27 cellular contexts compared by ENCODE assay signal in genomic region chr5:76755779-76756637, GRCh38. TPM values are rescaled to one million over a fixed set of nuclear protein-coding genes. Genes with fewer than 3 reads are reported as not detected.
DNase-seq lines count a peak whose midpoint lies in the region; ATAC-seq and TF ChIP-seq lines count a peak whose summit lies in the region.
"Had no signal": no experiment of that assay in that cellular context is flagged by ENCODE, and none has a peak within 500 bp of the region (broad histone marks: within the 10 kb centered on the region; RNA-seq: fewer than 3 reads in every experiment).

No MANE protein-coding gene starts in this region.

- peak overlapping the region; percentile 55 for H3K27ac Mint-ChIP-seq in Caco-2 (ENCODE audit: unreplicated experiment)
- H3K27ac Mint-ChIP-seq: CD8-positive, alpha-beta T cell; IgD-negative memory B cell had no signal

- POLR2A ChIA-PET in Caco-2 (lab: Charles Lee) (interaction anchor here (0.6 kb wide), 1 partner anchor 12 kb away, joined by 7 read pairs; no protein-coding TSS in a partner anchor), HCT116 (lab: Charles Lee) (no interaction called here)

- no peaks in the 10 kb centered on the region for H3K9me3 Mint-ChIP-seq in Caco-2 (ENCODE audit: unreplicated experiment)
- H3K9me3 Mint-ChIP-seq: CD8-positive, alpha-beta T cell had no signal

- no peak overlapping the region for H4K8ac ChIP-seq in neuronal stem cell (ENCODE audit: low read depth, low read length)

- H3K79me1 ChIP-seq in neuronal stem cell (ENCODE audit: low read depth, low read length): no peaks in the 10 kb centered on the region

- H3K14ac ChIP-seq in neuronal stem cell (ENCODE audit: low read length): no peak overlapping the region

- no peak overlapping the region for H3K18ac ChIP-seq in neuronal stem cell (ENCODE audit: low read length)

- no peak overlapping the region for H4K91ac ChIP-seq in neuronal stem cell (ENCODE audit: low read depth, low read length, poor library complexity)

- H3K4ac ChIP-seq in neuronal stem cell (ENCODE audit: low read length): no peak overlapping the region

- peaks cover 29% of the 10 kb centered on the region for H3K4me1 ChIP-seq in Caco-2
- peaks cover 0 to 11% of the 10 kb centered on the region in 2 experiments; a peak in 1 of 4 replicates for H3K4me1 ChIP-seq in HCT116 (ENCODE audit: control insufficient read depth in 1 of 2, insufficient read depth in 2 of 2, low read length in 2 of 2)
- peaks cover 0 to 2% of the 10 kb centered on the region in 2 donors for H3K4me1 ChIP-seq in neuronal stem cell (ENCODE audit: control insufficient read depth in 2 of 2, insufficient read depth in 1 of 2, low read depth in 1 of 2, low read length in 2 of 2)
- H3K4me1 ChIP-seq in BE2C: no peaks in the 10 kb centered on the region

- 0 out of 2 replicates have a peak overlapping the region, but pooled peaks have one; percentile 13 for H3K4me3 ChIP-seq in Caco-2 (ENCODE audit: low read depth, low read length)
- no peak overlapping the region for H3K4me3 ChIP-seq in HCT116 (replicated peaks in 1 of 2; ENCODE audit: low read depth in 1 of 2, low read length in 2 of 2)
- H3K4me3 ChIP-seq in neuronal stem cell (ENCODE audit: low read length in 2 of 2): no peak overlapping the region
- no peak overlapping the region for H3K4me3 ChIP-seq in BE2C (ENCODE audit: low read depth, low read length)
- H3K4me3 ChIP-seq: A549, GM12878 had no signal

- intact Hi-C loops in Caco-2 (cut with micrococcal nuclease; ENCODE audit: unreplicated experiment): loop anchor here (1.0 to 5.0 kb wide), 2 partner anchors 18 to 39 kb away; partner anchors contain the start of gene F2R
- intact Hi-C loops in HCT116 (cut with micrococcal nuclease): no loop called here

- peak overlapping the region; percentile 60 for H3K4me3 Mint-ChIP-seq in Caco-2 (ENCODE audit: unreplicated experiment)
- H3K4me3 Mint-ChIP-seq: CD8-positive, alpha-beta T cell; IgD-negative memory B cell had no signal

- BruUV-seq in Caco-2 (replicated peaks; lab: Mats Ljungman, UMichigan) (no TSS peak), HCT116 (replicated peaks; lab: Mats Ljungman, UMichigan) (no TSS peak)

- TF ChIP-seq RAD21 in HCT116 (IDR thresholded peaks at IDR 0.05; ENCODE audit: low read depth): no peak

- no peak overlapping the region for H2BK15ac ChIP-seq in neuronal stem cell (ENCODE audit: low read length)

- H3K4me2 ChIP-seq in HCT116 (ENCODE audit: low read length): no peak overlapping the region
- no peak overlapping the region for H3K4me2 ChIP-seq in neuronal stem cell (ENCODE audit: insufficient read depth, low read length, poor library complexity, severe bottlenecking)
- H3K4me2 ChIP-seq: A549, SK-N-SH had no signal

- H3K36me3 Mint-ChIP-seq in Caco-2 (ENCODE audit: insufficient read depth, unreplicated experiment): peaks cover 6% of the 10 kb centered on the region
- H3K36me3 Mint-ChIP-seq: CD8-positive, alpha-beta T cell; IgD-negative memory B cell had no signal

- H3K9me3 ChIP-seq in Caco-2: no peaks in the 10 kb centered on the region
- no peaks in the 10 kb centered on the region for H3K9me3 ChIP-seq in HCT116 (ENCODE audit: control insufficient read depth in 1 of 2, insufficient read depth in 1 of 2, low read depth in 1 of 2, low read length in 2 of 2)
- H3K9me3 ChIP-seq in neuronal stem cell (replicated peaks in 1 of 2; ENCODE audit: control insufficient read depth in 2 of 2, insufficient read depth in 1 of 2, low read depth in 1 of 2, low read length in 2 of 2): peaks cover 0 to 1% of the 10 kb centered on the region in 2 donors
- no peaks in the 10 kb centered on the region for H3K9me3 ChIP-seq in BE2C
- H3K9me3 ChIP-seq: A549, SK-N-SH had no signal

- TF ChIP-seq CTCF in Caco-2 (IDR thresholded peaks at IDR 0.05; ENCODE audit: insufficient read depth in 1 of 2, low read depth in 1 of 2, low read length in 1 of 2, severe bottlenecking in 1 of 2, unreplicated experiment in 1 of 2) (no peak), HCT116 (IDR thresholded peaks at IDR 0.05 in 2 of 3, conservative IDR thresholded peaks at IDR 0.05 in 1 of 3; ENCODE audit: borderline replicate concordance in 1 of 3, insufficient read depth in 1 of 3, low read depth in 2 of 3, low read length in 2 of 3) (no peak), BE2C (IDR thresholded peaks at IDR 0.05; ENCODE audit: low read depth, low read length) (no peak)

- no peak overlapping the region for H3K23ac ChIP-seq in neuronal stem cell (ENCODE audit: low read depth, low read length, poor library complexity)

- H3K9ac ChIP-seq in HCT116 (ENCODE audit: low read length): no peak overlapping the region
- no peak overlapping the region for H3K9ac ChIP-seq in neuronal stem cell (ENCODE audit: low read depth, low read length, poor library complexity)
- H3K9ac ChIP-seq: SK-N-SH had no signal

- no peak overlapping the region for H2AK5ac ChIP-seq in neuronal stem cell (ENCODE audit: low read depth, low read length)

- H2BK5ac ChIP-seq in neuronal stem cell (ENCODE audit: low read length): no peak overlapping the region

- no peak overlapping the region for H2BK12ac ChIP-seq in neuronal stem cell (ENCODE audit: low read length)

- H4K20me1 ChIP-seq in HCT116 (ENCODE audit: insufficient read depth): no peaks in the 10 kb centered on the region

- CTCF ChIA-PET in Caco-2 (lab: Charles Lee): interaction anchor here (0.9 to 1.5 kb wide), 2 partner anchors 19 to 60 kb away, joined by 4 to 7 read pairs; no protein-coding TSS in a partner anchor
- CTCF ChIA-PET in HCT116 (lab: Charles Lee): interaction anchor here (1.7 kb wide), 1 partner anchor 19 kb away, joined by 4 read pairs; no protein-coding TSS in a partner anchor

- ATAC-seq in HCT116 (no peak), left lobe of liver (peak; percentile 75), HG03159 (IDR thresholded peaks at IDR 0.05; ENCODE audit: unreplicated experiment) (no peak)
- ATAC-seq: CD8-positive, alpha-beta T cell; GM12878; PC-3 had no signal

- no peak overlapping the region for H3K27ac ChIP-seq in HCT116 (ENCODE audit: low read depth, low read length)
- H3K27ac ChIP-seq in neuronal stem cell (replicated peaks; ENCODE audit: low read length): no peak overlapping the region
- H3K27ac ChIP-seq: A549 had no signal

- RAD21 ChIA-PET in HCT116 (lab: Charles Lee; ENCODE audit: low non-redundant PET in 1 of 2, low total read pairs in 2 of 2, uncharacterized antibody in 2 of 2, unreplicated experiment in 2 of 2): no interaction called here

- WGBS in neuronal stem cell (ENCODE audit: extremely low coverage in 2 of 2, insufficient read length in 2 of 2, insufficient replicate concordance in 1 of 2), 2 donors: no CpG with 5 or more reads among the region's 11 CpGs

- no peaks in the 10 kb centered on the region for H3K79me2 ChIP-seq in HCT116 (ENCODE audit: insufficient read depth, low read length)

- H2BK120ac ChIP-seq in neuronal stem cell (ENCODE audit: low read depth, low read length): no peak overlapping the region

- H3K4me1 Mint-ChIP-seq in Caco-2 (ENCODE audit: low read depth, unreplicated experiment): peaks cover 14% of the 10 kb centered on the region
- H3K4me1 Mint-ChIP-seq: IgD-negative memory B cell had no signal

- DNase-seq in Caco-2 (peak; percentile 57 to 61), HCT116 (ENCODE audit: low read depth, low spot score) (no peak), left lobe of liver (ENCODE audit: low spot score) (no peak), neuronal stem cell (ENCODE audit: low spot score) (no peak), BE2C (no peak)
- DNase-seq in activated CD4-positive, CD25-positive, alpha-beta regulatory T cell treated with anti-CD3 and anti-CD28 coated beads, Interleukin-2, amount 50 U/mL, for 72 hours: no peak
- DNase-seq: DMS 273 treated with DMSO at 0.1 percent for 48 hours; DMS79; EL; GDM1; NCI-H1092; NCI-H1417 treated with DMSO at 0.1 percent for 48 hours; NCI-H1694 treated with DMSO at 0.1 percent for 48 hours; NCI-H2081 treated with DMSO at 0.1 percent for 48 hours; NCI-H2171; NCI-H345; NCI-H524; NCI-H748 treated with DMSO at 0.1 percent for 48 hours; NK-92 treated with Interleukin-12 subunit alpha and Interleukin-12 subunit beta, amount 100 ng/mL, for 24 hours; PC-3; SK-N-SH; SW 1271 had no signal

- H3K27me3 Mint-ChIP-seq in Caco-2 (ENCODE audit: insufficient read depth, unreplicated experiment): no peaks in the 10 kb centered on the region

- no peak for TF ChIP-seq POLR2A in HCT116 (IDR thresholded peaks at IDR 0.05; ENCODE audit: borderline replicate concordance, extremely low read depth, insufficient read depth, insufficient read length)

- H3K9me2 ChIP-seq in HCT116 (ENCODE audit: insufficient read depth): 0 out of 2 replicates have a peak, but pooled peaks cover 2% of the 10 kb centered on the region
- H3K9me2 ChIP-seq: SK-N-SH had no signal

- H3K27me3 ChIP-seq in Caco-2 (replicated peaks; ENCODE audit: control insufficient read depth, insufficient read depth, low read length): no peaks in the 10 kb centered on the region
- no peaks in the 10 kb centered on the region for H3K27me3 ChIP-seq in HCT116 (ENCODE audit: insufficient read depth, low read length)
- no peaks in the 10 kb centered on the region for H3K27me3 ChIP-seq in neuronal stem cell (ENCODE audit: control insufficient read depth in 3 of 3, insufficient read depth in 3 of 3, low read depth in 1 of 3, low read length in 3 of 3)
- no peaks in the 10 kb centered on the region; the same call in 1 of the 2 replicates for H3K27me3 ChIP-seq in BE2C

- H2AFZ ChIP-seq in HCT116 (ENCODE audit: low read depth, low read length, poor library complexity, severe bottlenecking) (peak overlapping the region; percentile 54), neuronal stem cell (ENCODE audit: low read length) (peak overlapping the region; percentile 72)

- H3K36me3 ChIP-seq in Caco-2 (ENCODE audit: control insufficient read depth, insufficient read depth, low read length) (no peaks in the 10 kb centered on the region), HCT116 (ENCODE audit: control insufficient read depth in 1 of 2, insufficient read depth in 2 of 2, low read length in 2 of 2) (no peaks in the 10 kb centered on the region), neuronal stem cell (replicated peaks in 1 of 2; ENCODE audit: control insufficient read depth in 2 of 2, insufficient read depth in 2 of 2, low read length in 2 of 2) (no peaks in the 10 kb centered on the region), BE2C (no peaks in the 10 kb centered on the region)

TF ChIP-seq in HCT116, 20 proteins besides CTCF, POLR2A, EP300 and RAD21 (continues in another document):
- TF ChIP-seq CBX3 (IDR thresholded peaks at IDR 0.05; ENCODE audit: low read depth): no peak
- no peak for TF ChIP-seq YY1 (IDR thresholded peaks at IDR 0.05; ENCODE audit: extremely low read depth, insufficient replicate concordance, low read depth, low read length)
- no peak for TF ChIP-seq SP1 (IDR thresholded peaks at IDR 0.05; ENCODE audit: low read depth)
- TF ChIP-seq SRF (IDR thresholded peaks at IDR 0.05; ENCODE audit: low read depth): no peak
- no peak for TF ChIP-seq ELF1 (IDR thresholded peaks at IDR 0.05; ENCODE audit: borderline replicate concordance, low read depth)

RNA-seq across cellular contexts. Expression of gene F2R, which starts 40.1 kb away (rescaled TPM):
- total RNA-seq in Caco-2 (2022) (6.3 and 7.8 TPM in 2 replicates), HCT116 (2021; ENCODE audit: unreplicated experiment) (16.6 TPM), left lobe of liver (5.4 TPM)
- polyA plus RNA-seq in HCT116 (2012): 14.1 and 18.5 TPM in 2 replicates
- polyA plus RNA-seq in neuronal stem cell (2013, experiment 1 of 2): 52.3 TPM
- polyA plus RNA-seq in neuronal stem cell (2013, experiment 2 of 2): 53.7 TPM
- not detected for polyA plus RNA-seq in BE2C (2012; ENCODE audit: insufficient read depth, insufficient read length, low read depth)

Comparison
In these comparisons a context has a peak if more than half of its experiments do, and no peak if none do; other contexts are left out.
1. DNase-seq: peak in Caco-2 (2 of 2); none in HCT116 (single experiment), left lobe of liver (single experiment), neuronal stem cell (single experiment), BE2C (single experiment) and activated CD4-positive, CD25-positive, alpha-beta regulatory T cell treated with anti-CD3 and anti-CD28 coated beads, Interleukin-2, amount 50 U/mL, for 72 hours (single experiment).